Comparison of ENCODE assay signal across 1 cellular context in the genomic region with DNA sequence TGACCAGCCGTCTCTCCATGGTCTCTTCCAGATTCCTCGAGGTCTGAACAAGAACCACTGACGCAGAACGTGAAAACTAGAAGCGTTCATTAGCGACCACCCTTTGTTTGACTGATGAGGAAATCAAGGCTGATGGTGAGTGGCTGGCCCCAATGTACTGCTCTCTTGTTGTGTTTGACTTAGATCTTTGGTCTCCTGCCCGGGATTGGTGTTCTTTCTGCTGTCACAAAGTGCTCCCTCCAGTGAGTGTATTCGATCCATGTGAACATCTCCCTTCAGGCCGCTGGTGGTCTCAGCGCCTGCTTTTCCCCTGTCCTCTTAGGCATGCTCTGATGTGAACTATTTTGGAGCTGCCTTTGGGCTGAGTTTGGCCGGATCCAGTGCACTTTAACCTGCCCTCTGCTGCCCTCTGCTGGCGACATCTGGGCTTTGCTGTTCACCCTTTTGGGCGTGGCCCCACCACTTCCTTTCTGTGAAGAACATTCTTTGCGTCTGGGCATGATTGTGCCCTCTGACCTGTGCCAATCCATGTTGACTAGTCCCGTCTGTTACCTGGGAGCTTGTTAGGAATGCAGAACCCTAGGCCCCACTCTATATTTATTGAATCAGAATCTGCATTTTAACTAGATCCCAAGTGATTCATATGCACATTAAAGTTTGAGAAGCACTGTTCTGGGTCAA.
TF ChIP-seq lines count a peak whose summit lies in the region.

No MANE protein-coding gene starts in this region.

TF ChIP-seq in HepG2, 621 proteins besides CTCF, POLR2A, EP300 and RAD21 (continued from another document and continues in another):
- TF ChIP-seq, protein P1, sequence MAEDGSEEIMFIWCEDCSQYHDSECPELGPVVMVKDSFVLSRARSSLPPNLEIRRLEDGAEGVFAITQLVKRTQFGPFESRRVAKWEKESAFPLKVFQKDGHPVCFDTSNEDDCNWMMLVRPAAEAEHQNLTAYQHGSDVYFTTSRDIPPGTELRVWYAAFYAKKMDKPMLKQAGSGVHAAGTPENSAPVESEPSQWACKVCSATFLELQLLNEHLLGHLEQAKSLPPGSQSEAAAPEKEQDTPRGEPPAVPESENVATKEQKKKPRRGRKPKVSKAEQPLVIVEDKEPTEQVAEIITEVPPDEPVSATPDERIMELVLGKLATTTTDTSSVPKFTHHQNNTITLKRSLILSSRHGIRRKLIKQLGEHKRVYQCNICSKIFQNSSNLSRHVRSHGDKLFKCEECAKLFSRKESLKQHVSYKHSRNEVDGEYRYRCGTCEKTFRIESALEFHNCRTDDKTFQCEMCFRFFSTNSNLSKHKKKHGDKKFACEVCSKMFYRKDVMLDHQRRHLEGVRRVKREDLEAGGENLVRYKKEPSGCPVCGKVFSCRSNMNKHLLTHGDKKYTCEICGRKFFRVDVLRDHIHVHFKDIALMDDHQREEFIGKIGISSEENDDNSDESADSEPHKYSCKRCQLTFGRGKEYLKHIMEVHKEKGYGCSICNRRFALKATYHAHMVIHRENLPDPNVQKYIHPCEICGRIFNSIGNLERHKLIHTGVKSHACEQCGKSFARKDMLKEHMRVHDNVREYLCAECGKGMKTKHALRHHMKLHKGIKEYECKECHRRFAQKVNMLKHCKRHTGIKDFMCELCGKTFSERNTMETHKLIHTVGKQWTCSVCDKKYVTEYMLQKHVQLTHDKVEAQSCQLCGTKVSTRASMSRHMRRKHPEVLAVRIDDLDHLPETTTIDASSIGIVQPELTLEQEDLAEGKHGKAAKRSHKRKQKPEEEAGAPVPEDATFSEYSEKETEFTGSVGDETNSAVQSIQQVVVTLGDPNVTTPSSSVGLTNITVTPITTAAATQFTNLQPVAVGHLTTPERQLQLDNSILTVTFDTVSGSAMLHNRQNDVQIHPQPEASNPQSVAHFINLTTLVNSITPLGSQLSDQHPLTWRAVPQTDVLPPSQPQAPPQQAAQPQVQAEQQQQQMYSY (CRISPR knock-in tag; IDR thresholded peaks at IDR 0.05), result no peak
- TF ChIP-seq SPEN (CRISPR knock-in tag; IDR thresholded peaks at IDR 0.05; ENCODE audit: low read depth) (peak; percentile 78; the same call in 1 of the 2 replicates), ZKSCAN1 (IDR thresholded peaks at IDR 0.05; ENCODE audit: low read length) (peak; percentile 41; the same call in 1 of the 2 replicates), CREM (IDR thresholded peaks at IDR 0.05) (no peak), CREM (CRISPR knock-in tag; IDR thresholded peaks at IDR 0.05) (no peak), ZNF451 (CRISPR knock-in tag; IDR thresholded peaks at IDR 0.05) (0 out of 2 replicates have a peak, but pooled peaks have one; percentile 91), ZNF430 (CRISPR knock-in tag; IDR thresholded peaks at IDR 0.05) (0 out of 2 replicates have a peak, but pooled peaks have one; percentile 51), ZFP37 (CRISPR knock-in tag; IDR thresholded peaks at IDR 0.05; ENCODE audit: borderline replicate concordance) (peak; percentile 22; the same call in 1 of the 2 replicates), ZNF777 (CRISPR knock-in tag; IDR thresholded peaks at IDR 0.05) (no peak; the same call in 1 of the 2 replicates), ZNF782 (CRISPR knock-in tag; IDR thresholded peaks at IDR 0.05; ENCODE audit: borderline replicate concordance) (peak; percentile 74; the same call in 1 of the 2 replicates), MAFF (IDR thresholded peaks at IDR 0.05; ENCODE audit: low read depth, low read length) (no peak), ARID2 (CRISPR knock-in tag; IDR thresholded peaks at IDR 0.05; ENCODE audit: borderline replicate concordance) (no peak; the same call in 1 of the 2 replicates), ZNF143 (CRISPR knock-in tag; IDR thresholded peaks at IDR 0.05) (no peak), SATB2 (CRISPR knock-in tag; IDR thresholded peaks at IDR 0.05) (no peak), MZF1 (CRISPR knock-in tag; IDR thresholded peaks at IDR 0.05; ENCODE audit: borderline replicate concordance) (no peak), ZNF10 (CRISPR knock-in tag; IDR thresholded peaks at IDR 0.05; ENCODE audit: borderline replicate concordance, low read depth) (no peak), NKX3-1 (CRISPR knock-in tag; IDR thresholded peaks at IDR 0.05) (no peak), ZNF747 (CRISPR knock-in tag; IDR thresholded peaks at IDR 0.05; ENCODE audit: borderline replicate concordance) (0 out of 2 replicates have a peak, but pooled peaks have one; percentile 22), ZKSCAN8 (CRISPR knock-in tag; IDR thresholded peaks at IDR 0.05; ENCODE audit: borderline replicate concordance) (0 out of 2 replicates have a peak, but pooled peaks have one; percentile 9), XRCC5 (optimal IDR thresholded peaks at IDR 0.05; ENCODE audit: low read length) (peak; percentile 97), RBM39 (IDR thresholded peaks at IDR 0.05; ENCODE audit: low read depth, low read length, poor library complexity, severe bottlenecking) (no peak), ZNF569 (CRISPR knock-in tag; IDR thresholded peaks at IDR 0.05; ENCODE audit: borderline replicate concordance) (no peak), ZNF205 (CRISPR knock-in tag; IDR thresholded peaks at IDR 0.05) (peak; percentile 97), FOSL1 (CRISPR knock-in tag; IDR thresholded peaks at IDR 0.05; ENCODE audit: borderline replicate concordance) (no peak)
- TF ChIP-seq, protein P2, sequence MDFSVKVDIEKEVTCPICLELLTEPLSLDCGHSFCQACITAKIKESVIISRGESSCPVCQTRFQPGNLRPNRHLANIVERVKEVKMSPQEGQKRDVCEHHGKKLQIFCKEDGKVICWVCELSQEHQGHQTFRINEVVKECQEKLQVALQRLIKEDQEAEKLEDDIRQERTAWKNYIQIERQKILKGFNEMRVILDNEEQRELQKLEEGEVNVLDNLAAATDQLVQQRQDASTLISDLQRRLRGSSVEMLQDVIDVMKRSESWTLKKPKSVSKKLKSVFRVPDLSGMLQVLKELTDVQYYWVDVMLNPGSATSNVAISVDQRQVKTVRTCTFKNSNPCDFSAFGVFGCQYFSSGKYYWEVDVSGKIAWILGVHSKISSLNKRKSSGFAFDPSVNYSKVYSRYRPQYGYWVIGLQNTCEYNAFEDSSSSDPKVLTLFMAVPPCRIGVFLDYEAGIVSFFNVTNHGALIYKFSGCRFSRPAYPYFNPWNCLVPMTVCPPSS (IDR thresholded peaks at IDR 0.05), result no peak
- TF ChIP-seq, protein P3, sequence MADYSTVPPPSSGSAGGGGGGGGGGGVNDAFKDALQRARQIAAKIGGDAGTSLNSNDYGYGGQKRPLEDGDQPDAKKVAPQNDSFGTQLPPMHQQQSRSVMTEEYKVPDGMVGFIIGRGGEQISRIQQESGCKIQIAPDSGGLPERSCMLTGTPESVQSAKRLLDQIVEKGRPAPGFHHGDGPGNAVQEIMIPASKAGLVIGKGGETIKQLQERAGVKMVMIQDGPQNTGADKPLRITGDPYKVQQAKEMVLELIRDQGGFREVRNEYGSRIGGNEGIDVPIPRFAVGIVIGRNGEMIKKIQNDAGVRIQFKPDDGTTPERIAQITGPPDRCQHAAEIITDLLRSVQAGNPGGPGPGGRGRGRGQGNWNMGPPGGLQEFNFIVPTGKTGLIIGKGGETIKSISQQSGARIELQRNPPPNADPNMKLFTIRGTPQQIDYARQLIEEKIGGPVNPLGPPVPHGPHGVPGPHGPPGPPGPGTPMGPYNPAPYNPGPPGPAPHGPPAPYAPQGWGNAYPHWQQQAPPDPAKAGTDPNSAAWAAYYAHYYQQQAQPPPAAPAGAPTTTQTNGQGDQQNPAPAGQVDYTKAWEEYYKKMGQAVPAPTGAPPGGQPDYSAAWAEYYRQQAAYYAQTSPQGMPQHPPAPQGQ (CRISPR knock-in tag; IDR thresholded peaks at IDR 0.05; ENCODE audit: borderline replicate concordance), result no peak
- TF ChIP-seq, protein P4, sequence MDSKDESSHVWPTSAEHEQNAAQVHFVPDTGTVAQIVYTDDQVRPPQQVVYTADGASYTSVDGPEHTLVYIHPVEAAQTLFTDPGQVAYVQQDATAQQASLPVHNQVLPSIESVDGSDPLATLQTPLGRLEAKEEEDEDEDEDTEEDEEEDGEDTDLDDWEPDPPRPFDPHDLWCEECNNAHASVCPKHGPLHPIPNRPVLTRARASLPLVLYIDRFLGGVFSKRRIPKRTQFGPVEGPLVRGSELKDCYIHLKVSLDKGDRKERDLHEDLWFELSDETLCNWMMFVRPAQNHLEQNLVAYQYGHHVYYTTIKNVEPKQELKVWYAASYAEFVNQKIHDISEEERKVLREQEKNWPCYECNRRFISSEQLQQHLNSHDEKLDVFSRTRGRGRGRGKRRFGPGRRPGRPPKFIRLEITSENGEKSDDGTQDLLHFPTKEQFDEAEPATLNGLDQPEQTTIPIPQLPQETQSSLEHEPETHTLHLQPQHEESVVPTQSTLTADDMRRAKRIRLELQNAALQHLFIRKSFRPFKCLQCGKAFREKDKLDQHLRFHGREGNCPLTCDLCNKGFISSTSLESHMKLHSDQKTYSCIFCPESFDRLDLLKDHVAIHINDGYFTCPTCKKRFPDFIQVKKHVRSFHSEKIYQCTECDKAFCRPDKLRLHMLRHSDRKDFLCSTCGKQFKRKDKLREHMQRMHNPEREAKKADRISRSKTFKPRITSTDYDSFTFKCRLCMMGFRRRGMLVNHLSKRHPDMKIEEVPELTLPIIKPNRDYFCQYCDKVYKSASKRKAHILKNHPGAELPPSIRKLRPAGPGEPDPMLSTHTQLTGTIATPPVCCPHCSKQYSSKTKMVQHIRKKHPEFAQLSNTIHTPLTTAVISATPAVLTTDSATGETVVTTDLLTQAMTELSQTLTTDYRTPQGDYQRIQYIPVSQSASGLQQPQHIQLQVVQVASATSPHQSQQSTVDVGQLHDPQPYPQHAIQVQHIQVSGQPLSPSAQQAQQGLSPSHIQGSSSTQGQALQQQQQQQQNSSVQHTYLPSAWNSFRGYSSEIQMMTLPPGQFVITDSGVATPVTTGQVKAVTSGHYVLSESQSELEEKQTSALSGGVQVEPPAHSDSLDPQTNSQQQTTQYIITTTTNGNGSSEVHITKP (CRISPR knock-in tag; IDR thresholded peaks at IDR 0.05; ENCODE audit: low read depth), result peak; percentile 78; the same call in 1 of the 2 replicates
- TF ChIP-seq, protein P5, sequence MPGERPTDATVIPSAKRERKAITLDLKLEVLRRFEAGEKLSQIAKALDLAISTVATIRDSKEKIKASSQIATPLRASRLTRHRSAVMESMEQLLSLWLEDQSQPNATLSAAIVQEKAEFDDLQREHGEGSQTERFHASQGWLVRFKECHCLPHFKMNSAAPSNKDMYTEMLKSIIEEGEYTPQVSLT (CRISPR knock-in tag; IDR thresholded peaks at IDR 0.05; ENCODE audit: borderline replicate concordance, low read depth), result no peak
- TF ChIP-seq, protein P6, sequence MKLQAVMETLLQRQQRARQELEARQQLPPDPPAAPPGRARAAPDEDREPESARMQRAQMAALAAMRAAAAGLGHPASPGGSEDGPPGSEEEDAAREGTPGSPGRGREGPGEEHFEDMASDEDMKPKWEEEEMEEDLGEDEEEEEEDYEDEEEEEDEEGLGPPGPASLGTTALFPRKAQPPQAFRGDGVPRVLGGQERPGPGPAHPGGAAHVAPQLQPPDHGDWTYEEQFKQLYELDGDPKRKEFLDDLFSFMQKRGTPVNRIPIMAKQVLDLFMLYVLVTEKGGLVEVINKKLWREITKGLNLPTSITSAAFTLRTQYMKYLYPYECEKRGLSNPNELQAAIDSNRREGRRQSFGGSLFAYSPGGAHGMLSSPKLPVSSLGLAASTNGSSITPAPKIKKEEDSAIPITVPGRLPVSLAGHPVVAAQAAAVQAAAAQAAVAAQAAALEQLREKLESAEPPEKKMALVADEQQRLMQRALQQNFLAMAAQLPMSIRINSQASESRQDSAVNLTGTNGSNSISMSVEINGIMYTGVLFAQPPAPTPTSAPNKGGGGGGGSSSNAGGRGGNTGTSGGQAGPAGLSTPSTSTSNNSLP (IDR thresholded peaks at IDR 0.05; ENCODE audit: low read depth, low read length), result peak; percentile 48; the same call in 1 of the 2 replicates
- TF ChIP-seq, protein P7, sequence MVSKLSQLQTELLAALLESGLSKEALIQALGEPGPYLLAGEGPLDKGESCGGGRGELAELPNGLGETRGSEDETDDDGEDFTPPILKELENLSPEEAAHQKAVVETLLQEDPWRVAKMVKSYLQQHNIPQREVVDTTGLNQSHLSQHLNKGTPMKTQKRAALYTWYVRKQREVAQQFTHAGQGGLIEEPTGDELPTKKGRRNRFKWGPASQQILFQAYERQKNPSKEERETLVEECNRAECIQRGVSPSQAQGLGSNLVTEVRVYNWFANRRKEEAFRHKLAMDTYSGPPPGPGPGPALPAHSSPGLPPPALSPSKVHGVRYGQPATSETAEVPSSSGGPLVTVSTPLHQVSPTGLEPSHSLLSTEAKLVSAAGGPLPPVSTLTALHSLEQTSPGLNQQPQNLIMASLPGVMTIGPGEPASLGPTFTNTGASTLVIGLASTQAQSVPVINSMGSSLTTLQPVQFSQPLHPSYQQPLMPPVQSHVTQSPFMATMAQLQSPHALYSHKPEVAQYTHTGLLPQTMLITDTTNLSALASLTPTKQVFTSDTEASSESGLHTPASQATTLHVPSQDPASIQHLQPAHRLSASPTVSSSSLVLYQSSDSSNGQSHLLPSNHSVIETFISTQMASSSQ (IDR thresholded peaks at IDR 0.05; ENCODE audit: low read depth), result no peak
- TF ChIP-seq, protein P7 (CRISPR knock-in tag; IDR thresholded peaks at IDR 0.05; ENCODE audit: borderline replicate concordance), result peak; percentile 73; the same call in 1 of the 2 replicates
- TF ChIP-seq, protein P8, sequence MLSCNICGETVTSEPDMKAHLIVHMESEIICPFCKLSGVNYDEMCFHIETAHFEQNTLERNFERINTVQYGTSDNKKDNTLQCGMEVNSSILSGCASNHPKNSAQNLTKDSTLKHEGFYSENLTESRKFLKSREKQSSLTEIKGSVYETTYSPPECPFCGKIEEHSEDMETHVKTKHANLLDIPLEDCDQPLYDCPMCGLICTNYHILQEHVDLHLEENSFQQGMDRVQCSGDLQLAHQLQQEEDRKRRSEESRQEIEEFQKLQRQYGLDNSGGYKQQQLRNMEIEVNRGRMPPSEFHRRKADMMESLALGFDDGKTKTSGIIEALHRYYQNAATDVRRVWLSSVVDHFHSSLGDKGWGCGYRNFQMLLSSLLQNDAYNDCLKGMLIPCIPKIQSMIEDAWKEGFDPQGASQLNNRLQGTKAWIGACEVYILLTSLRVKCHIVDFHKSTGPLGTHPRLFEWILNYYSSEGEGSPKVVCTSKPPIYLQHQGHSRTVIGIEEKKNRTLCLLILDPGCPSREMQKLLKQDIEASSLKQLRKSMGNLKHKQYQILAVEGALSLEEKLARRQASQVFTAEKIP (CRISPR knock-in tag; IDR thresholded peaks at IDR 0.05; ENCODE audit: borderline replicate concordance), result no peak
- TF ChIP-seq, protein P9, sequence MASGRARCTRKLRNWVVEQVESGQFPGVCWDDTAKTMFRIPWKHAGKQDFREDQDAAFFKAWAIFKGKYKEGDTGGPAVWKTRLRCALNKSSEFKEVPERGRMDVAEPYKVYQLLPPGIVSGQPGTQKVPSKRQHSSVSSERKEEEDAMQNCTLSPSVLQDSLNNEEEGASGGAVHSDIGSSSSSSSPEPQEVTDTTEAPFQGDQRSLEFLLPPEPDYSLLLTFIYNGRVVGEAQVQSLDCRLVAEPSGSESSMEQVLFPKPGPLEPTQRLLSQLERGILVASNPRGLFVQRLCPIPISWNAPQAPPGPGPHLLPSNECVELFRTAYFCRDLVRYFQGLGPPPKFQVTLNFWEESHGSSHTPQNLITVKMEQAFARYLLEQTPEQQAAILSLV (CRISPR knock-in tag; IDR thresholded peaks at IDR 0.05; ENCODE audit: borderline replicate concordance), result peak; percentile 98
